ENCODE assay signal across 15 cellular contexts in the genomic region with DNA sequence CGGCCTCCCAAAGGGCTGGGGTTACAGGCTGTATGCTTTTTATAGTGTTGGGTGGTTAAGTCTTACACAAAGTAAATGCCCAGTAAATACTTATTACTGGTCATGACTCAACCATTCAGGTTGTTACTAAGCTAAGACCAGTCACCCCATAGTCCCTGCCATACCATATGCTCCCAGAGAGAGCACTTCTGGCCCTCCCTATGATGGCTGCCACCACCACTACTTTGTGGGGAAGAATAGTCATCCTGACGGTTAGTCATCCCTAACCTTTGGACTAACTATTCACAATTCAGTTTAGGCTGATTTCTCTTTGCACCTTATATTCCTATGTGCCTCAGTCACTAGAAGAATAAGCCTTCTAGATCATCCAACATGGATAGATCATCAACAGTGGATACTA. TPM values are rescaled to one million over a fixed set of nuclear protein-coding genes. Genes with fewer than 3 reads are reported as not detected.
A peak's percentile ranks its signal among the peaks of the same experiment; 100 is the strongest.
DNase-seq lines count a peak whose midpoint lies in the region; ATAC-seq and TF ChIP-seq lines count a peak whose summit lies in the region.
"Had no signal": no experiment of that assay in that cellular context is flagged by ENCODE, and none has a peak within 500 bp of the region (broad histone marks: within the 10 kb centered on the region; RNA-seq: fewer than 3 reads in every experiment).

No MANE protein-coding gene starts in this region.

- POLR2A ChIA-PET in activated CD4-positive, alpha-beta T cell treated with anti-CD3 and anti-CD28 coated beads for 36 hours (lab: Charles Lee), result no interaction called here
- POLR2A ChIA-PET in PC-3 (lab: Charles Lee; ENCODE audit: unreplicated experiment), result no interaction called here
- POLR2A ChIA-PET in CD8-positive, alpha-beta memory T cell (lab: Charles Lee), result no interaction called here

- peaks cover 19% of the 10 kb centered on the region for H3K4me1 ChIP-seq in PC-3 (ENCODE audit: insufficient read depth, low read length)
- H3K4me1 ChIP-seq in CD8-positive, alpha-beta memory T cell (ENCODE audit: insufficient read depth, low read length), result no peaks in the 10 kb centered on the region

- intact Hi-C loops in activated CD4-positive, alpha-beta T cell treated with anti-CD3 and anti-CD28 coated beads for 36 hours (cut with DNase I, micrococcal nuclease), result no loop called here
- intact Hi-C loops in activated CD4-positive, alpha-beta T cell treated with anti-CD3 and anti-CD28 coated beads, Interleukin-2, amount 10 ng/mL, durations not matched to agents 24 days and 14 days (cut with micrococcal nuclease), result no loop called here
- intact Hi-C loops in PC-3 (cut with micrococcal nuclease), result no loop called here

- H3F3A ChIP-seq in PC-3 (ENCODE audit: low read length, unreplicated experiment), result no peaks in the 10 kb centered on the region

- no peak overlapping the region for H3K4me3 ChIP-seq in PC-3 (ENCODE audit: low read length)
- no peak overlapping the region for H3K4me3 ChIP-seq in CD8-positive, alpha-beta memory T cell (ENCODE audit: low read length)
- H3K4me3 ChIP-seq: suprapubic skin had no signal

- peak; percentile 69 for ATAC-seq in activated CD4-positive, alpha-beta T cell treated with anti-CD3 and anti-CD28 coated beads for 36 hours
- ATAC-seq in PC-3 (peak; percentile 99), HG02870 (IDR thresholded peaks at IDR 0.05; ENCODE audit: unreplicated experiment) (no peak)
- peak; percentile 85 for ATAC-seq in stimulated activated effector memory CD8-positive, alpha-beta T cell treated with anti-CD3 and anti-CD28 coated beads, Interleukin-12 subunit alpha, Interleukin-12 subunit beta, amount 100 ng/mL, for 72 hours

- H3K27me3 Mint-ChIP-seq in activated CD4-positive, alpha-beta T cell treated with anti-CD3 and anti-CD28 coated beads for 36 hours, result no peaks in the 10 kb centered on the region
- H3K27me3 Mint-ChIP-seq in activated CD4-positive, alpha-beta T cell treated with anti-CD3 and anti-CD28 coated beads, Interleukin-2, amount 10 ng/mL, durations not matched to agents 24 days and 14 days, result peaks cover 2% of the 10 kb centered on the region
- peaks cover 0 to 4% of the 10 kb centered on the region in 2 donors for H3K27me3 Mint-ChIP-seq in CD8-positive, alpha-beta memory T cell

- no TSS peak for BruUV-seq in PC-3 (replicated peaks; lab: Mats Ljungman, UMichigan)

- H3K9ac ChIP-seq in PC-3 (ENCODE audit: low read length), result no peak overlapping the region

- CTCF ChIA-PET in activated CD4-positive, alpha-beta T cell treated with anti-CD3 and anti-CD28 coated beads for 36 hours (lab: Charles Lee), result interaction anchor here (1.1 kb wide), 1 partner anchor 31 kb away, joined by 3 read pairs; no protein-coding TSS in a partner anchor
- CTCF ChIA-PET in PC-3 (lab: Charles Lee), result no interaction called here
- CTCF ChIA-PET in CD8-positive, alpha-beta memory T cell (lab: Charles Lee), result no interaction called here

- H3K36me3 Mint-ChIP-seq in activated CD4-positive, alpha-beta T cell treated with anti-CD3 and anti-CD28 coated beads for 36 hours (ENCODE audit: low read depth), result no peaks in the 10 kb centered on the region
- no peaks in the 10 kb centered on the region for H3K36me3 Mint-ChIP-seq in activated CD4-positive, alpha-beta T cell treated with anti-CD3 and anti-CD28 coated beads, Interleukin-2, amount 10 ng/mL, durations not matched to agents 24 days and 14 days (ENCODE audit: low read depth)
- no peaks in the 10 kb centered on the region for H3K36me3 Mint-ChIP-seq in stimulated activated effector memory CD8-positive, alpha-beta T cell treated with anti-CD3 and anti-CD28 coated beads, Interleukin-12 subunit alpha, Interleukin-12 subunit beta, amount 100 ng/mL, for 72 hours
- no peaks in the 10 kb centered on the region for H3K36me3 Mint-ChIP-seq in CD8-positive, alpha-beta memory T cell

- DNase-seq in activated CD4-positive, alpha-beta T cell treated with anti-CD3 and anti-CD28 coated beads for 36 hours, result peak; percentile 14
- DNase-seq in activated CD4-positive, alpha-beta T cell treated with anti-CD3 and anti-CD28 coated beads, Interleukin-2, amount 10 ng/mL, durations not matched to agents 24 days and 14 days, result no peak
- peak; percentile 96 for DNase-seq in PC-3
- peak; percentile 76 for DNase-seq in epithelial cell of prostate (ENCODE audit: low read depth, low spot score)
- DNase-seq in stimulated activated effector memory CD8-positive, alpha-beta T cell treated with anti-CD3 and anti-CD28 coated beads, Interleukin-12 subunit alpha, Interleukin-12 subunit beta, amount 100 ng/mL, for 72 hours (ENCODE audit: low spot score in 2 of 2), result no peak
- DNase-seq in CD8-positive, alpha-beta memory T cell, result no peak
- DNase-seq in NCI-H1092 (lab: John Stamatoyannopoulos, UW), result no peak
- DNase-seq: amniotic stem cell; NCI-H187 treated with DMSO at 0.1 percent for 48 hours; NK-92 treated with Interleukin-12 subunit alpha and Interleukin-12 subunit beta, amount 100 ng/mL, for 24 hours had no signal

- no peak overlapping the region for H3K27ac Mint-ChIP-seq in activated CD4-positive, alpha-beta T cell treated with anti-CD3 and anti-CD28 coated beads for 36 hours
- H3K27ac Mint-ChIP-seq in activated CD4-positive, alpha-beta T cell treated with anti-CD3 and anti-CD28 coated beads, Interleukin-2, amount 10 ng/mL, durations not matched to agents 24 days and 14 days, result no peak overlapping the region
- no peak overlapping the region for H3K27ac Mint-ChIP-seq in stimulated activated effector memory CD8-positive, alpha-beta T cell treated with anti-CD3 and anti-CD28 coated beads, Interleukin-12 subunit alpha, Interleukin-12 subunit beta, amount 100 ng/mL, for 72 hours
- H3K27ac Mint-ChIP-seq in CD8-positive, alpha-beta memory T cell, result no peak overlapping the region
- H3K27ac Mint-ChIP-seq: mesothelial cell of epicardium had no signal

- no peak overlapping the region for H2AFZ ChIP-seq in PC-3 (ENCODE audit: low read length)

- H3K27ac ChIP-seq in PC-3 (ENCODE audit: low read length) (peak overlapping the region; percentile 73), epithelial cell of prostate (peak overlapping the region; percentile 32)
- H3K27ac ChIP-seq in CD8-positive, alpha-beta memory T cell (ENCODE audit: low read depth, low read length), result no peak overlapping the region
- H3K27ac ChIP-seq: suprapubic skin had no signal

- H3K9me3 ChIP-seq in PC-3 (ENCODE audit: low read length), result no peaks in the 10 kb centered on the region
- no peaks in the 10 kb centered on the region for H3K9me3 ChIP-seq in CD8-positive, alpha-beta memory T cell (ENCODE audit: low read length)
- H3K9me3 ChIP-seq: suprapubic skin had no signal

- no peaks in the 10 kb centered on the region for H4K20me1 ChIP-seq in PC-3 (ENCODE audit: low read length)

- H3K36me3 ChIP-seq in PC-3 (ENCODE audit: low read depth, low read length), result no peaks in the 10 kb centered on the region
- H3K36me3 ChIP-seq in CD8-positive, alpha-beta memory T cell (ENCODE audit: insufficient read depth, low read length), result no peaks in the 10 kb centered on the region
- H3K36me3 ChIP-seq: suprapubic skin had no signal

- H3K27me3 ChIP-seq in PC-3 (ENCODE audit: low read length), result no peaks in the 10 kb centered on the region
- H3K27me3 ChIP-seq in CD8-positive, alpha-beta memory T cell (ENCODE audit: insufficient read depth, low read length, poor library complexity, severe bottlenecking), result no peaks in the 10 kb centered on the region
- H3K27me3 ChIP-seq: suprapubic skin had no signal

- H3K4me2 ChIP-seq in PC-3 (ENCODE audit: low read length), result peak overlapping the region; percentile 56

- H3K9me2 ChIP-seq in PC-3 (replicated peaks; ENCODE audit: low read length), result no peaks in the 10 kb centered on the region

- no peaks in the 10 kb centered on the region for H3K9me3 Mint-ChIP-seq in activated CD4-positive, alpha-beta T cell treated with anti-CD3 and anti-CD28 coated beads for 36 hours (ENCODE audit: low read depth)
- H3K9me3 Mint-ChIP-seq in activated CD4-positive, alpha-beta T cell treated with anti-CD3 and anti-CD28 coated beads, Interleukin-2, amount 10 ng/mL, durations not matched to agents 24 days and 14 days, result no peaks in the 10 kb centered on the region
- no peaks in the 10 kb centered on the region for H3K9me3 Mint-ChIP-seq in stimulated activated effector memory CD8-positive, alpha-beta T cell treated with anti-CD3 and anti-CD28 coated beads, Interleukin-12 subunit alpha, Interleukin-12 subunit beta, amount 100 ng/mL, for 72 hours
- no peaks in the 10 kb centered on the region for H3K9me3 Mint-ChIP-seq in CD8-positive, alpha-beta memory T cell
- H3K9me3 Mint-ChIP-seq: mesothelial cell of epicardium had no signal

- no peak overlapping the region for H3K4me3 Mint-ChIP-seq in activated CD4-positive, alpha-beta T cell treated with anti-CD3 and anti-CD28 coated beads for 36 hours
- no peak overlapping the region for H3K4me3 Mint-ChIP-seq in activated CD4-positive, alpha-beta T cell treated with anti-CD3 and anti-CD28 coated beads, Interleukin-2, amount 10 ng/mL, durations not matched to agents 24 days and 14 days
- no peak overlapping the region for H3K4me3 Mint-ChIP-seq in stimulated activated effector memory CD8-positive, alpha-beta T cell treated with anti-CD3 and anti-CD28 coated beads, Interleukin-12 subunit alpha, Interleukin-12 subunit beta, amount 100 ng/mL, for 72 hours
- H3K4me3 Mint-ChIP-seq in CD8-positive, alpha-beta memory T cell, result no peak overlapping the region
- H3K4me3 Mint-ChIP-seq: mesothelial cell of epicardium had no signal

- no peak for TF ChIP-seq CTCF in PC-3 (conservative IDR thresholded peaks at IDR 0.05; ENCODE audit: low read depth, low read length)

- no peaks in the 10 kb centered on the region for H3K4me1 Mint-ChIP-seq in activated CD4-positive, alpha-beta T cell treated with anti-CD3 and anti-CD28 coated beads for 36 hours
- H3K4me1 Mint-ChIP-seq in activated CD4-positive, alpha-beta T cell treated with anti-CD3 and anti-CD28 coated beads, Interleukin-2, amount 10 ng/mL, durations not matched to agents 24 days and 14 days, result no peaks in the 10 kb centered on the region
- no peaks in the 10 kb centered on the region for H3K4me1 Mint-ChIP-seq in stimulated activated effector memory CD8-positive, alpha-beta T cell treated with anti-CD3 and anti-CD28 coated beads, Interleukin-12 subunit alpha, Interleukin-12 subunit beta, amount 100 ng/mL, for 72 hours
- H3K4me1 Mint-ChIP-seq in CD8-positive, alpha-beta memory T cell, result no peaks in the 10 kb centered on the region

- no peaks in the 10 kb centered on the region for H3K79me2 ChIP-seq in PC-3 (ENCODE audit: low read length)

RNA-seq across cellular contexts. Expression of a gene that starts 8.2 kb away (rescaled TPM):
- total RNA-seq in activated CD4-positive, alpha-beta T cell treated with anti-CD3 and anti-CD28 coated beads for 36 hours, result under 1 TPM in 1 of 2 experiments, not detected in 1; 0.27 TPM
- not detected in 2 replicates for total RNA-seq in activated CD4-positive, alpha-beta T cell treated with anti-CD3 and anti-CD28 coated beads, Interleukin-2, amount 10 ng/mL, durations not matched to agents 24 days and 14 days
- 223 and 235 TPM in 2 replicates for total RNA-seq in PC-3 (2014; rRNA removed)
- under 1 TPM; 0.39 to 0.71 TPM for total RNA-seq in CD8-positive, alpha-beta memory T cell
- not detected for polyA plus RNA-seq in CD8-positive, alpha-beta memory T cell
- total RNA-seq: pulmonary artery endothelial cell; T-helper 1 cell treated with Interleukin-12 subunit alpha and Interleukin-12 subunit beta and Interleukin-4 antibody, amounts not matched to agents 30 ng/mL and 1 ng/mL, for 36 hours had no signal

RNA-seq across cellular contexts. Expression of a gene that starts 42.0 kb away (rescaled TPM):
- total RNA-seq in activated CD4-positive, alpha-beta T cell treated with anti-CD3 and anti-CD28 coated beads for 36 hours, result 10 to 100 TPM; 61.0 to 65.2 TPM
- 79.7 and 79.8 TPM in 2 replicates for total RNA-seq in activated CD4-positive, alpha-beta T cell treated with anti-CD3 and anti-CD28 coated beads, Interleukin-2, amount 10 ng/mL, durations not matched to agents 24 days and 14 days
- total RNA-seq in PC-3 (2014; rRNA removed), result 69.2 and 70.7 TPM in 2 replicates
- total RNA-seq in CD8-positive, alpha-beta memory T cell, result 10 to 100 TPM; 58.5 to 60.6 TPM
- 25.4 TPM for polyA plus RNA-seq in CD8-positive, alpha-beta memory T cell

Comparison
In these comparisons a context has a peak if more than half of its experiments do, and no peak if none do; other contexts are left out.
1. DNase-seq: peak in activated CD4-positive, alpha-beta T cell treated with anti-CD3 and anti-CD28 coated beads for 36 hours (single experiment), PC-3 (single experiment) and epithelial cell of prostate (single experiment); none in activated CD4-positive, alpha-beta T cell treated with anti-CD3 and anti-CD28 coated beads, Interleukin-2, amount 10 ng/mL, durations not matched to agents 24 days and 14 days (single experiment), stimulated activated effector memory CD8-positive, alpha-beta T cell treated with anti-CD3 and anti-CD28 coated beads, Interleukin-12 subunit alpha, Interleukin-12 subunit beta, amount 100 ng/mL, for 72 hours (0 of 2), CD8-positive, alpha-beta memory T cell (0 of 5) and NCI-H1092 (single experiment).
2. RNA of a gene that starts 8.2 kb away (total RNA-seq): 223 to 235 TPM in PC-3; 0.39 to 0.71 TPM in CD8-positive, alpha-beta memory T cell, 0.27 TPM in activated CD4-positive, alpha-beta T cell treated with anti-CD3 and anti-CD28 coated beads for 36 hours and not detected in activated CD4-positive, alpha-beta T cell treated with anti-CD3 and anti-CD28 coated beads, Interleukin-2, amount 10 ng/mL, durations not matched to agents 24 days and 14 days; every median in the first group is over 100 times any median in the second.